Comparison of ENCODE assay signal across 8 cellular contexts in the genomic region with DNA sequence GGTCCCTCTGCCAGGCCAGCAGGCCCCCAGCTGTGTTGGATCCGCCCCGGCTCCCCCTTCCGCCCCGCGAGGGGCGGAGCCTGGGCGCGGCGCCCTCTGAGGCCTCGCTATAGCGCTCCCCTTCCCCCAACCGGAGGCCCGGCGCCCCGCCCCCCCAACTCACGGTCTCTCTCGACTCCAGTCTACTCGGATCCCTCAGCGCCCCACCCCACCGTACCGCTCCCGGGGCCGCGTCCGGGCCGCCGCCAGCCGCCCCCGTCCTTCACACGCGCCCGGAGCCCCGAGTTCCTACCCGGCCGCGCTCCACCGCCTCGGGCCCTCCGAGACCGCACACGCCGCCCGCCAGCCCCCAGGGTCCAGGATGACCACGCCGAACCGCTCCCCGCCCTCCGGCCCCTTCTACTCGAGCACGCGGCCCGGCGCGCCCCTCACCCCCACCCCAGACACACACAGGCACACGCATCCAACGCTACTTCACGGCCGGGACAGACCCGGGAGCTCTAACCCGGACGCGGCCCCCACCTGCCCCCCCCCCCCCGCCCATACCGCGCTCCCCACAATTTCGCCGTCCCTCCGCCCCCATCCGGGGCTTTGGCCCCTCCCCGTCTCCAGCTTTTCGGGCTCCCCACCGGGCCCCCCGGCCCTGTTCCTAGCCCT. TPM values are rescaled to one million over a fixed set of nuclear protein-coding genes. Genes with fewer than 3 reads are reported as not detected.
DNase-seq lines count a peak whose midpoint lies in the region; ATAC-seq and TF ChIP-seq lines count a peak whose summit lies in the region.

No MANE protein-coding gene starts in this region.

- H3K4me1 Mint-ChIP-seq in CD4-positive, CD25-positive, alpha-beta regulatory T cell, result peaks cover 24 to 71% (median 44%) of the 10 kb centered on the region in 4 donors

- H3K9me2 ChIP-seq in SU-DHL-6 (replicated peaks; ENCODE audit: insufficient read depth, low read length), result no peaks in the 10 kb centered on the region

- H3K9ac ChIP-seq in SU-DHL-6 (ENCODE audit: low read length), result peak overlapping the region; percentile 100

- H3K4me3 ChIP-seq in CD4-positive, CD25-positive, alpha-beta regulatory T cell (ENCODE audit: low read depth, low read length), result peak overlapping the region; percentile 37
- peak overlapping the region; percentile 98 for H3K4me3 ChIP-seq in SU-DHL-6 (ENCODE audit: insufficient read depth, low read length, poor library complexity, severe bottlenecking)
- peak overlapping the region; percentile 16 to 99 (median 96) for H3K4me3 ChIP-seq in heart right ventricle

- intact Hi-C loops in heart right ventricle (cut with DNase I), result loop anchor here in 2 of 10 donors (2.0 kb wide), 2 partner anchors 19 to 23 kb away; a partner anchor contains a TSS
- intact Hi-C loops in posterior vena cava (cut with DNase I), result no loop called here

- H3K27ac Mint-ChIP-seq in CD4-positive, CD25-positive, alpha-beta regulatory T cell, result peak overlapping the region; percentile 31 to 87 (median 87)

- no peaks in the 10 kb centered on the region for H3K27me3 ChIP-seq in CD4-positive, CD25-positive, alpha-beta regulatory T cell (ENCODE audit: control insufficient read depth, insufficient read depth, low read length)
- H3K27me3 ChIP-seq in SU-DHL-6 (ENCODE audit: low read length) (no peaks in the 10 kb centered on the region), heart right ventricle (no peaks in the 10 kb centered on the region)

- H3F3A ChIP-seq in SU-DHL-6 (ENCODE audit: insufficient read depth), result peaks cover 49% of the 10 kb centered on the region

- H3K27ac ChIP-seq in CD4-positive, CD25-positive, alpha-beta regulatory T cell (ENCODE audit: insufficient read depth, low read length, poor library complexity, severe bottlenecking), result peak overlapping the region; percentile 90
- H3K27ac ChIP-seq in SU-DHL-6 (ENCODE audit: low read depth, low read length) (peak overlapping the region; percentile 93), heart right ventricle (peak overlapping the region; percentile 16 to 100 (median 94))

- no peaks in the 10 kb centered on the region for H3K9me3 ChIP-seq in CD4-positive, CD25-positive, alpha-beta regulatory T cell (ENCODE audit: control insufficient read depth in 2 of 2, low read length in 2 of 2)
- H3K9me3 ChIP-seq in SU-DHL-6 (ENCODE audit: insufficient read depth, low read length), result no peaks in the 10 kb centered on the region
- H3K9me3 ChIP-seq in heart right ventricle, result no peaks in the 10 kb centered on the region

- peak; percentile 22 to 30 for ATAC-seq in CD4-positive, CD25-positive, alpha-beta regulatory T cell (ENCODE audit: low read depth in 2 of 2)
- ATAC-seq in HG03432 (IDR thresholded peaks at IDR 0.05; ENCODE audit: unreplicated experiment) (peak; percentile 18), heart right ventricle (peak in 3 of 8 donors; percentile 1 to 19 (median 5)), HG03045 (IDR thresholded peaks at IDR 0.05; ENCODE audit: unreplicated experiment) (no peak)

- peaks cover 23% of the 10 kb centered on the region for H3K36me3 ChIP-seq in CD4-positive, CD25-positive, alpha-beta regulatory T cell (ENCODE audit: control insufficient read depth, insufficient read depth, low read length)
- H3K36me3 ChIP-seq in SU-DHL-6 (ENCODE audit: low read length) (0 out of 2 replicates have a peak, but pooled peaks cover 3% of the 10 kb centered on the region), heart right ventricle (peaks cover 0 to 37% (median 0%) of the 10 kb centered on the region in 9 donors)

- WGBS in heart right ventricle, 2 donors, result 1% methylated on average over 54 to 71 of the region's 73 CpGs

- peaks cover 54% of the 10 kb centered on the region for H3K4me1 ChIP-seq in CD4-positive, CD25-positive, alpha-beta regulatory T cell (ENCODE audit: control insufficient read depth, insufficient read depth, low read length, poor library complexity, severe bottlenecking)
- peaks cover 14 to 59% (median 46%) of the 10 kb centered on the region in 9 donors for H3K4me1 ChIP-seq in heart right ventricle

- H4K20me1 ChIP-seq in SU-DHL-6 (ENCODE audit: low read depth, low read length), result peaks cover 6% of the 10 kb centered on the region; the same call in 1 of the 2 replicates

- TF ChIP-seq CTCF in SU-DHL-6 (IDR thresholded peaks at IDR 0.05; ENCODE audit: insufficient read depth, low read length, poor library complexity, severe bottlenecking) (no peak), heart right ventricle (IDR thresholded peaks at IDR 0.05) (no peak)

- no peak overlapping the region for H2AFZ ChIP-seq in SU-DHL-6 (ENCODE audit: low read depth, low read length, severe bottlenecking)

- H3K27me3 Mint-ChIP-seq in CD4-positive, CD25-positive, alpha-beta regulatory T cell, result peaks cover 6% of the 10 kb centered on the region

- H3K9me3 Mint-ChIP-seq in CD4-positive, CD25-positive, alpha-beta regulatory T cell, result peaks cover 0 to 1% (median 0%) of the 10 kb centered on the region in 7 donors

- peak overlapping the region; percentile 67 for H3K4me2 ChIP-seq in SU-DHL-6 (ENCODE audit: low read depth, low read length, poor library complexity, severe bottlenecking)

- peak overlapping the region; percentile 92 to 97 (median 96) for H3K4me3 Mint-ChIP-seq in CD4-positive, CD25-positive, alpha-beta regulatory T cell

- peaks cover 42% of the 10 kb centered on the region for H3K79me2 ChIP-seq in SU-DHL-6 (ENCODE audit: insufficient read depth, low read length)

- peaks cover 19% of the 10 kb centered on the region for H3K36me3 Mint-ChIP-seq in CD4-positive, CD25-positive, alpha-beta regulatory T cell

- DNase-seq in CD4-positive, CD25-positive, alpha-beta regulatory T cell, result peak; percentile 69 to 87 (median 76)
- DNase-seq in activated naive CD8-positive, alpha-beta T cell treated with anti-CD3 and anti-CD28 coated beads, Interleukin-2, amount 50 U/mL, for 16 hours (ENCODE audit: low read depth, low spot score), result peak; percentile 77
- DNase-seq in heart right ventricle, result peak; percentile 83 to 86
- DNase-seq in posterior vena cava (ENCODE audit: low spot score), result peak; percentile 94
- DNase-seq in ureter (ENCODE audit: low spot score), result peak; percentile 89

RNA-seq across cellular contexts. Expression of a gene that starts 1.4 kb away (rescaled TPM):
- 16.0 TPM for total RNA-seq in CD4-positive, CD25-positive, alpha-beta regulatory T cell
- 10 to 100 TPM; 17.0 to 24.8 (median 21.2) TPM for polyA plus RNA-seq in CD4-positive, CD25-positive, alpha-beta regulatory T cell
- total RNA-seq in heart right ventricle (10 to 100 TPM; 17.7 to 24.5 (median 22.6) TPM), posterior vena cava (10 to 100 TPM; 20.4 to 27.5 TPM), ureter (37.6 TPM)
- 10 to 100 TPM; 16.1 to 25.0 TPM for polyA plus RNA-seq in heart right ventricle

RNA-seq across cellular contexts. Expression of a gene that starts 3.6 kb away (rescaled TPM):
- total RNA-seq in CD4-positive, CD25-positive, alpha-beta regulatory T cell, result 35.8 TPM
- 10 to 100 TPM; 10.5 to 19.4 (median 15.7) TPM for polyA plus RNA-seq in CD4-positive, CD25-positive, alpha-beta regulatory T cell
- total RNA-seq in heart right ventricle (10 to 100 TPM; 14.1 to 25.6 (median 18.0) TPM), posterior vena cava (10 to 100 TPM; 21.9 to 26.7 TPM), ureter (38.4 TPM)
- polyA plus RNA-seq in heart right ventricle, result 10 to 100 TPM in 1 of 2 donors, 1 to 10 TPM in 1; 10.0 to 23.0 TPM

RNA-seq across cellular contexts. Expression of a gene that starts 4.4 kb away (rescaled TPM):
- 227 TPM for total RNA-seq in CD4-positive, CD25-positive, alpha-beta regulatory T cell
- 1,000 to 10,000 TPM in 2 of 4 donors, 100 to 1,000 TPM in 2; 939 to 1,205 (median 986) TPM for polyA plus RNA-seq in CD4-positive, CD25-positive, alpha-beta regulatory T cell
- total RNA-seq in heart right ventricle, result 100 to 1,000 TPM; 440 to 567 (median 501) TPM
- polyA plus RNA-seq in heart right ventricle, result 100 to 1,000 TPM; 540 to 733 TPM
- total RNA-seq in posterior vena cava, result 100 to 1,000 TPM; 341 to 405 TPM
- 453 TPM for total RNA-seq in ureter

RNA-seq across cellular contexts. Expression of a gene that starts 13.6 kb away (rescaled TPM):
- 114 TPM for total RNA-seq in CD4-positive, CD25-positive, alpha-beta regulatory T cell
- polyA plus RNA-seq in CD4-positive, CD25-positive, alpha-beta regulatory T cell, result 10 to 100 TPM; 33.0 to 40.7 (median 38.8) TPM
- 100 to 1,000 TPM in 8 of 10 donors, 10 to 100 TPM in 2; 94.6 to 135 (median 110) TPM for total RNA-seq in heart right ventricle
- polyA plus RNA-seq in heart right ventricle, result 100 to 1,000 TPM in 1 of 2 donors, 10 to 100 TPM in 1; 56.3 to 116 TPM
- 10 to 100 TPM; 79.5 to 89.2 TPM for total RNA-seq in posterior vena cava
- 116 TPM for total RNA-seq in ureter

RNA-seq across cellular contexts. Expression of a gene that starts 14.1 kb away (rescaled TPM):
- 31.6 TPM for total RNA-seq in CD4-positive, CD25-positive, alpha-beta regulatory T cell
- 10 to 100 TPM; 54.5 to 74.0 (median 59.0) TPM for polyA plus RNA-seq in CD4-positive, CD25-positive, alpha-beta regulatory T cell
- 100 to 1,000 TPM in 1 of 10 donors, 10 to 100 TPM in 9; 30.8 to 110 (median 54.8) TPM for total RNA-seq in heart right ventricle
- 10 to 100 TPM; 29.0 to 41.4 TPM for polyA plus RNA-seq in heart right ventricle
- 10 to 100 TPM; 36.5 to 40.0 TPM for total RNA-seq in posterior vena cava
- total RNA-seq in ureter, result 46.3 TPM

Comparison
In these comparisons a context has a peak if more than half of its experiments do, and no peak if none do; other contexts are left out.
1. H3K4me3 ChIP-seq: peak in every context shown above with its lines; median percentile 98 in SU-DHL-6; 96 in heart right ventricle; 37 in CD4-positive, CD25-positive, alpha-beta regulatory T cell.